1 cellular context compared by ENCODE assay signal in the genomic region with DNA sequence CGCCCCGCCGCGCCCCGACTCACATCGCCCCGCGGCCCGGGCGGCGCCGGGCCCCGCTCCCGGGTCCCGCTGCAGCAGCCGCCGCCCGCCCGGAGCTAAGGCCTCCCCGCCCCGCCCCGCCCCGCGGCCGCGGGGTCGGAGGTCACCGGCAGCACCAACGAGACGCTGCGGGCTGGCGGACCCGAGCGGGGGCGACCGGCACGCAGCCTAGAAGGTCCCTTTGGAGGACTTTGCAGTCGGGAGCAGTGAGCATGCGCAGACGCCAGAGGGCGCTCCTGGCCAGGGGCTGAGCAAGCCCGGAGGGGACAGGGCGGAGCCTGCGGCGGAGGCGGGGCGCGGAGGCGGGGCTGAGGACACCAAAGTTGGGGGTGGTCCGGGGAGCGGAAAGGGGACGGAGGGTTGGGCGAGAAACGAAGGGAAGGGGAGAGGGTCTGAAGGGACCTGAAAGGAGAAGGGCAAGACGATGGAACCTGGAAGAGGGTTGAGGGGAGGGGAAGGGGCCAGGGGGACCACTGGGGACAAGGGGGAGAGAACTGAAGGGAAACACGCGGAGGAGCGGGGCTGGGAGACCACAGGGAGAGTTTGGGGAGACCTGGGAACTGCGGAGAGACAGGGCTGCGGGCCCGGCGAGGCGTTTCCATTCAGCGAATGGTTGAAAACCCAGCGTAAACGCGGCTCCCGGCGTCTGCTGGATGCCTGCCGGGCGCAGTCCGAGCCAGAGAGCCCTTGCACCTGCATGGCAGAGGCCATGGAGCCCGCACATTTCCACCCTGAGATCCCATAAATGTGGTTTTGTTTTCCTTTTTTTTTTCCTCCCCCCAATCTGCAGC.
TF ChIP-seq lines count a peak whose summit lies in the region.

Gene FRS3 (minus strand): TSS at position 108 of the 830 bp plus-strand sequence. CDS start 2,913 bp downstream, outside the sequence.

TF ChIP-seq in Ishikawa, 13 proteins besides CTCF, POLR2A, EP300 and RAD21 (continued from another document):
- TF ChIP-seq REST (IDR thresholded peaks at IDR 0.05; ENCODE audit: low read depth) (no peak), MAX (IDR thresholded peaks at IDR 0.05) (peak; percentile 48; the same call in 1 of the 2 replicates), TAF1 (IDR thresholded peaks at IDR 0.05; ENCODE audit: low read depth) (0 out of 2 replicates have a peak, but pooled peaks have one; percentile 9), ZBTB7A (IDR thresholded peaks at IDR 0.05; ENCODE audit: low read depth) (peak; percentile 79), FOXM1 (IDR thresholded peaks at IDR 0.05; ENCODE audit: borderline replicate concordance, low read depth) (no peak), CEBPB (IDR thresholded peaks at IDR 0.05) (no peak)
TF ChIP-seq in Ishikawa: peak in this region for 8.
